1 cellular context compared by ENCODE assay signal in the genomic region with DNA sequence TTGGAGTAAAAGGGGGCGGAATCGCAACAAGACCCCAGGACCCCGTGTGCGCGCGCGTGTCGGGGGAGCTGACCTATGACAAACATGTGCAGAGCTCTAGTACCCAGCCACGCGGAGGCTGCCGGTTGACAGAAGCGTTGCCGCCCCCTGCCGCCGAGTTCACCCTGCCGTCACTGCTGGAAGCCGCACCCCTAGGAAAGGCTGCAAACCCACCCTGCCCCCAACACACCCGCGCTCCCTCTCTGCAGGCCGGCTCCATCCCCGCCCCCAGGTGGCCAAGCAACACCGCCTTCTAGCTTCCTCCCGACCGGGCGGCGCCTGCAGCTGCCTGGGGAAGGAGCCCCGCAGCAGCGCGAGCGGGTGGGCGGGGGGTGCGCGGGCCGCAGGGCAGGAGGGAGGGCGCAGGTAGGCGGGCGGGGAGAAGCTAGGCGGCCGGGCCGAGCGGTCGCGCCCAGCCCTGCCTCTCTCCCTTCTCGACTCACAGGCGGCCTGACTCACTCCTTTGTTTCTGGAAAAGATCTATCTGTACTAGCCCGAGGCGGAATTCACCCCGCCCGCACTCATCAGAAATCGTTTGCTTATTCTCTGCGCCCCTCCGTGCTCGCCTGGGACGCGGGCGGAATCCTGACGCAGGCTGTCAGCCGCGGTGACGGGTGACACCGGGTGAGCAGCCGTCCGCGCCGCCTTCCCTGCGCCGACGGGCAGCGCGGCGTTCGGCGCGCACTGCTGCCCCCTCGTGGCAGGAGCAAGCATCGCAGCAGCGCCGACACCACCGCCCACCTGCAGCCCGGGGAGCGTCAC.
A peak's percentile ranks its signal among the peaks of the same experiment; 100 is the strongest.
TF ChIP-seq lines count a peak whose summit lies in the region.

No MANE protein-coding gene starts in this region.

TF ChIP-seq in K562, 482 proteins besides CTCF, POLR2A, EP300 and RAD21 (continued from another document and continues in another):
- TF ChIP-seq, protein P1, sequence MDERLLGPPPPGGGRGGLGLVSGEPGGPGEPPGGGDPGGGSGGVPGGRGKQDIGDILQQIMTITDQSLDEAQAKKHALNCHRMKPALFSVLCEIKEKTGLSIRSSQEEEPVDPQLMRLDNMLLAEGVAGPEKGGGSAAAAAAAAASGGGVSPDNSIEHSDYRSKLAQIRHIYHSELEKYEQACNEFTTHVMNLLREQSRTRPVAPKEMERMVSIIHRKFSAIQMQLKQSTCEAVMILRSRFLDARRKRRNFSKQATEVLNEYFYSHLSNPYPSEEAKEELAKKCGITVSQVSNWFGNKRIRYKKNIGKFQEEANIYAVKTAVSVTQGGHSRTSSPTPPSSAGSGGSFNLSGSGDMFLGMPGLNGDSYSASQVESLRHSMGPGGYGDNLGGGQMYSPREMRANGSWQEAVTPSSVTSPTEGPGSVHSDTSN (CRISPR knock-in tag; IDR thresholded peaks at IDR 0.05; ENCODE audit: low read depth), result peak; percentile 45
- TF ChIP-seq, protein P1 (tag; conservative IDR thresholded peaks at IDR 0.05; ENCODE audit: low read depth), result 0 out of 2 replicates have a peak, but pooled peaks have one; percentile 15
- peak; percentile 85 to 88 for TF ChIP-seq NRF1 (conservative IDR thresholded peaks at IDR 0.05 in 1 of 2, IDR thresholded peaks at IDR 0.05 in 1 of 2)
- TF ChIP-seq ZNF41 (CRISPR knock-in tag; conservative IDR thresholded peaks at IDR 0.05), result no peak
- TF ChIP-seq, protein P2, sequence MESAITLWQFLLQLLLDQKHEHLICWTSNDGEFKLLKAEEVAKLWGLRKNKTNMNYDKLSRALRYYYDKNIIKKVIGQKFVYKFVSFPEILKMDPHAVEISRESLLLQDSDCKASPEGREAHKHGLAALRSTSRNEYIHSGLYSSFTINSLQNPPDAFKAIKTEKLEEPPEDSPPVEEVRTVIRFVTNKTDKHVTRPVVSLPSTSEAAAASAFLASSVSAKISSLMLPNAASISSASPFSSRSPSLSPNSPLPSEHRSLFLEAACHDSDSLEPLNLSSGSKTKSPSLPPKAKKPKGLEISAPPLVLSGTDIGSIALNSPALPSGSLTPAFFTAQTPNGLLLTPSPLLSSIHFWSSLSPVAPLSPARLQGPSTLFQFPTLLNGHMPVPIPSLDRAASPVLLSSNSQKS (CRISPR knock-in tag; IDR thresholded peaks at IDR 0.05), result no peak
- no peak for TF ChIP-seq TRIM28 (IDR thresholded peaks at IDR 0.05)
- TF ChIP-seq HSF4 (CRISPR knock-in tag; IDR thresholded peaks at IDR 0.05; ENCODE audit: borderline replicate concordance), result no peak
- TF ChIP-seq, protein P3, sequence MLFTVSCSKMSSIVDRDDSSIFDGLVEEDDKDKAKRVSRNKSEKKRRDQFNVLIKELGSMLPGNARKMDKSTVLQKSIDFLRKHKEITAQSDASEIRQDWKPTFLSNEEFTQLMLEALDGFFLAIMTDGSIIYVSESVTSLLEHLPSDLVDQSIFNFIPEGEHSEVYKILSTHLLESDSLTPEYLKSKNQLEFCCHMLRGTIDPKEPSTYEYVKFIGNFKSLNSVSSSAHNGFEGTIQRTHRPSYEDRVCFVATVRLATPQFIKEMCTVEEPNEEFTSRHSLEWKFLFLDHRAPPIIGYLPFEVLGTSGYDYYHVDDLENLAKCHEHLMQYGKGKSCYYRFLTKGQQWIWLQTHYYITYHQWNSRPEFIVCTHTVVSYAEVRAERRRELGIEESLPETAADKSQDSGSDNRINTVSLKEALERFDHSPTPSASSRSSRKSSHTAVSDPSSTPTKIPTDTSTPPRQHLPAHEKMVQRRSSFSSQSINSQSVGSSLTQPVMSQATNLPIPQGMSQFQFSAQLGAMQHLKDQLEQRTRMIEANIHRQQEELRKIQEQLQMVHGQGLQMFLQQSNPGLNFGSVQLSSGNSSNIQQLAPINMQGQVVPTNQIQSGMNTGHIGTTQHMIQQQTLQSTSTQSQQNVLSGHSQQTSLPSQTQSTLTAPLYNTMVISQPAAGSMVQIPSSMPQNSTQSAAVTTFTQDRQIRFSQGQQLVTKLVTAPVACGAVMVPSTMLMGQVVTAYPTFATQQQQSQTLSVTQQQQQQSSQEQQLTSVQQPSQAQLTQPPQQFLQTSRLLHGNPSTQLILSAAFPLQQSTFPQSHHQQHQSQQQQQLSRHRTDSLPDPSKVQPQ (CRISPR knock-in tag; IDR thresholded peaks at IDR 0.05; ENCODE audit: borderline replicate concordance), result no peak
- no peak for TF ChIP-seq DIDO1 (tag; IDR thresholded peaks at IDR 0.05; ENCODE audit: low read depth)
- TF ChIP-seq MED1 (CRISPR knock-in tag; IDR thresholded peaks at IDR 0.05; ENCODE audit: borderline replicate concordance), result no peak
- no peak for TF ChIP-seq BDP1 (IDR thresholded peaks at IDR 0.05; ENCODE audit: insufficient read depth, insufficient read length)
- no peak for TF ChIP-seq ETS2 (tag; IDR thresholded peaks at IDR 0.05; ENCODE audit: borderline replicate concordance, poor library complexity, severe bottlenecking)
- no peak for TF ChIP-seq TSC22D4 (tag; IDR thresholded peaks at IDR 0.05)
- no peak for TF ChIP-seq TEAD1 (CRISPR knock-in tag; IDR thresholded peaks at IDR 0.05)
- TF ChIP-seq, protein P4, sequence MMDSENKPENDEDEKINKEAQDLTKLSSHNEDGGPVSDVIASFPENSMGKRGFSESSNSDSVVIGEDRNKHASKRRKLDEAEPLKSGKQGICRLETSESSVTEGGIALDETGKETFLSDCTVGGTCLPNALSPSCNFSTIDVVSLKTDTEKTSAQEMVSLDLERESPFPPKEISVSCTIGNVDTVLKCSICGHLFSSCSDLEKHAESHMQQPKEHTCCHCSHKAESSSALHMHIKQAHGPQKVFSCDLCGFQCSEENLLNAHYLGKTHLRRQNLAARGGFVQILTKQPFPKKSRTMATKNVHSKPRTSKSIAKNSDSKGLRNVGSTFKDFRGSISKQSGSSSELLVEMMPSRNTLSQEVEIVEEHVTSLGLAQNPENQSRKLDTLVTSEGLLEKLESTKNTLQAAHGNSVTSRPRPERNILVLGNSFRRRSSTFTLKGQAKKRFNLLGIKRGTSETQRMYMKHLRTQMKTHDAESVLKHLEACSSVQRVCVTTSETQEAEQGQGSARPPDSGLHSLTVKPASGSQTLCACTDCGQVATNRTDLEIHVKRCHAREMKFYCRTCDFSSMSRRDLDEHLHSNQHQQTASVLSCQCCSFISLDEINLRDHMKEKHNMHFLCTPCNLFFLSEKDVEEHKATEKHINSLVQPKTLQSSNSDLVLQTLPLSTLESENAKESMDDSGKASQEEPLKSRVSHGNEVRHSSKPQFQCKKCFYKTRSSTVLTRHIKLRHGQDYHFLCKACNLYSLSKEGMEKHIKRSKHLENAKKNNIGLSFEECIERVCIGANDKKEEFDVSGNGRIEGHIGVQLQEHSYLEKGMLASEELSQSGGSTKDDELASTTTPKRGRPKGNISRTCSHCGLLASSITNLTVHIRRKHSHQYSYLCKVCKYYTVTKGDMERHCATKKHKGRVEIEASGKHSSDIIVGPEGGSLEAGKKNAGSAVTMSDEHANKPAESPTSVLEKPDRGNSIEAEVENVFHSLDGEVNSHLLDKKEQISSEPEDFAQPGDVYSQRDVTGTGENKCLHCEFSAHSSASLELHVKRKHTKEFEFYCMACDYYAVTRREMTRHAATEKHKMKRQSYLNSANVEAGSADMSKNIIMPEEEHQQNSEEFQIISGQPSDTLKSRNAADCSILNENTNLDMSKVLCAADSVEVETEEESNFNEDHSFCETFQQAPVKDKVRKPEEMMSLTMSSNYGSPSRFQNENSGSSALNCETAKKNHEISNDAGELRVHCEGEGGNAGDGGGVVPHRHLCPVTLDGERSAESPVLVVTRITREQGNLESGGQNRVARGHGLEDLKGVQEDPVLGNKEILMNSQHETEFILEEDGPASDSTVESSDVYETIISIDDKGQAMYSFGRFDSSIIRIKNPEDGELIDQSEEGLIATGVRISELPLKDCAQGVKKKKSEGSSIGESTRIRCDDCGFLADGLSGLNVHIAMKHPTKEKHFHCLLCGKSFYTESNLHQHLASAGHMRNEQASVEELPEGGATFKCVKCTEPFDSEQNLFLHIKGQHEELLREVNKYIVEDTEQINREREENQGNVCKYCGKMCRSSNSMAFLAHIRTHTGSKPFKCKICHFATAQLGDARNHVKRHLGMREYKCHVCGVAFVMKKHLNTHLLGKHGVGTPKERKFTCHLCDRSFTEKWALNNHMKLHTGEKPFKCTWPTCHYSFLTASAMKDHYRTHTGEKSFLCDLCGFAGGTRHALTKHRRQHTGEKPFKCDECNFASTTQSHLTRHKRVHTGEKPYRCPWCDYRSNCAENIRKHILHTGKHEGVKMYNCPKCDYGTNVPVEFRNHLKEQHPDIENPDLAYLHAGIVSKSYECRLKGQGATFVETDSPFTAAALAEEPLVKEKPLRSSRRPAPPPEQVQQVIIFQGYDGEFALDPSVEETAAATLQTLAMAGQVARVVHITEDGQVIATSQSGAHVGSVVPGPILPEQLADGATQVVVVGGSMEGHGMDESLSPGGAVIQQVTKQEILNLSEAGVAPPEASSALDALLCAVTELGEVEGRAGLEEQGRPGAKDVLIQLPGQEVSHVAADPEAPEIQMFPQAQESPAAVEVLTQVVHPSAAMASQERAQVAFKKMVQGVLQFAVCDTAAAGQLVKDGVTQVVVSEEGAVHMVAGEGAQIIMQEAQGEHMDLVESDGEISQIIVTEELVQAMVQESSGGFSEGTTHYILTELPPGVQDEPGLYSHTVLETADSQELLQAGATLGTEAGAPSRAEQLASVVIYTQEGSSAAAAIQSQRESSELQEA (IDR thresholded peaks at IDR 0.05; ENCODE audit: low read depth), result no peak
- TF ChIP-seq PRPF4 (IDR thresholded peaks at IDR 0.05; ENCODE audit: insufficient read depth, low read depth, low read length, poor library complexity, severe bottlenecking), result no peak
- TF ChIP-seq ZBTB7A (IDR thresholded peaks at IDR 0.05; ENCODE audit: borderline replicate concordance, control insufficient read depth, low read depth, low read length), result peak; percentile 77
- peak; percentile 23; the same call in 1 of the 2 replicates for TF ChIP-seq JUND (IDR thresholded peaks at IDR 0.05; ENCODE audit: borderline replicate concordance, low read depth, low read length)
- 0 out of 3 replicates have a peak, but pooled peaks have one; percentile 22 for TF ChIP-seq JUND (tag; IDR thresholded peaks at IDR 0.05; ENCODE audit: borderline replicate concordance, low read depth, low read length)
- no peak for TF ChIP-seq TAF15 (IDR thresholded peaks at IDR 0.05; ENCODE audit: low read depth, low read length)
- no peak for TF ChIP-seq ZKSCAN3 (CRISPR knock-in tag; IDR thresholded peaks at IDR 0.05)
- no peak for TF ChIP-seq CSDE1 (IDR thresholded peaks at IDR 0.05)
- no peak for TF ChIP-seq HDAC3 (IDR thresholded peaks at IDR 0.05; ENCODE audit: borderline replicate concordance, partially characterized antibody)
- TF ChIP-seq KDM1A (IDR thresholded peaks at IDR 0.05), result no peak
- TF ChIP-seq HMG20A (CRISPR knock-in tag; conservative IDR thresholded peaks at IDR 0.05), result no peak
- TF ChIP-seq, protein P5, sequence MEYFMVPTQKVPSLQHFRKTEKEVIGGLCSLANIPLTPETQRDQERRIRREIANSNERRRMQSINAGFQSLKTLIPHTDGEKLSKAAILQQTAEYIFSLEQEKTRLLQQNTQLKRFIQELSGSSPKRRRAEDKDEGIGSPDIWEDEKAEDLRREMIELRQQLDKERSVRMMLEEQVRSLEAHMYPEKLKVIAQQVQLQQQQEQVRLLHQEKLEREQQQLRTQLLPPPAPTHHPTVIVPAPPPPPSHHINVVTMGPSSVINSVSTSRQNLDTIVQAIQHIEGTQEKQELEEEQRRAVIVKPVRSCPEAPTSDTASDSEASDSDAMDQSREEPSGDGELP (CRISPR knock-in tag; IDR thresholded peaks at IDR 0.05; ENCODE audit: borderline replicate concordance), result peak; percentile 55; the same call in 1 of the 2 replicates
- TF ChIP-seq ZNF551 (CRISPR knock-in tag; IDR thresholded peaks at IDR 0.05), result no peak
- TF ChIP-seq PTRF (tag; IDR thresholded peaks at IDR 0.05), result no peak
- TF ChIP-seq, protein P6, sequence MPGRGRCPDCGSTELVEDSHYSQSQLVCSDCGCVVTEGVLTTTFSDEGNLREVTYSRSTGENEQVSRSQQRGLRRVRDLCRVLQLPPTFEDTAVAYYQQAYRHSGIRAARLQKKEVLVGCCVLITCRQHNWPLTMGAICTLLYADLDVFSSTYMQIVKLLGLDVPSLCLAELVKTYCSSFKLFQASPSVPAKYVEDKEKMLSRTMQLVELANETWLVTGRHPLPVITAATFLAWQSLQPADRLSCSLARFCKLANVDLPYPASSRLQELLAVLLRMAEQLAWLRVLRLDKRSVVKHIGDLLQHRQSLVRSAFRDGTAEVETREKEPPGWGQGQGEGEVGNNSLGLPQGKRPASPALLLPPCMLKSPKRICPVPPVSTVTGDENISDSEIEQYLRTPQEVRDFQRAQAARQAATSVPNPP (IDR thresholded peaks at IDR 0.05; ENCODE audit: borderline replicate concordance, insufficient read depth, insufficient read length), result no peak
- TF ChIP-seq RCOR1 (IDR thresholded peaks at IDR 0.05; ENCODE audit: borderline replicate concordance in 1 of 2, low read depth in 2 of 2, low read length in 2 of 2), result 0 out of 4 replicates have a peak, but pooled peaks of 1 of the 2 experiments have one; percentile 36
- no peak for TF ChIP-seq PURB (CRISPR knock-in tag; IDR thresholded peaks at IDR 0.05; ENCODE audit: low read depth)
- 0 out of 2 replicates have a peak, but pooled peaks have one; percentile 28 for TF ChIP-seq GATAD2B (IDR thresholded peaks at IDR 0.05; ENCODE audit: borderline replicate concordance)
- TF ChIP-seq ZC3H11A (IDR thresholded peaks at IDR 0.05; ENCODE audit: low read depth, low read length), result no peak
- TF ChIP-seq EHMT2 (IDR thresholded peaks at IDR 0.05), result no peak
- TF ChIP-seq XRCC3 (IDR thresholded peaks at IDR 0.05), result no peak
- TF ChIP-seq RFX1 (IDR thresholded peaks at IDR 0.05), result no peak
